8 cellular contexts compared by ENCODE assay signal in genomic region chr6:30742316-30743098, GRCh38. TPM values are rescaled to one million over a fixed set of nuclear protein-coding genes. Genes with fewer than 3 reads are reported as not detected.
A peak's percentile ranks its signal among the peaks of the same experiment; 100 is the strongest.
DNase-seq lines count a peak whose midpoint lies in the region; ATAC-seq, FAIRE-seq and TF ChIP-seq lines count a peak whose summit lies in the region.

TSS of gene FLOT1 (minus strand) at chr6:30742687. CDS start at chr6:30742189, 498 bp downstream.

- peak; percentile 77; the same call in 1 of the 2 replicates for TF ChIP-seq POLR2A in GM12892 (IDR thresholded peaks at IDR 0.05; ENCODE audit: low read depth, low read length)

- peak within 1 kb of the TSS; percentile 71 to 94 for H3K27ac ChIP-seq in aorta (ENCODE audit: low read depth in 1 of 2, low read length in 2 of 2)

- H3K9me3 ChIP-seq in aorta (ENCODE audit: control insufficient read depth, low read length): no peaks in the 10 kb centered on the region

- 0 to 1% methylated on average over 65 to 66 of the region's 66 CpGs for WGBS in aorta, 2 donors

- intact Hi-C loops in aorta (cut with DNase I): loop anchor here (5.0 to 10.0 kb wide), 6 partner anchors 40 to 342 kb away; partner anchors contain the start of genes MRPS18B (in 1 of the 2) and PPP1R10 (in 1 of the 2)

- H3K4me3 ChIP-seq in astrocyte of the cerebellum (ENCODE audit: low read depth, low read length) (peak within 1 kb of the TSS; percentile 79), aorta (ENCODE audit: low read length in 2 of 2) (peak within 1 kb of the TSS; percentile 55 to 84)

- TF ChIP-seq CTCF in astrocyte of the cerebellum (IDR thresholded peaks at IDR 0.05; ENCODE audit: low read depth, low read length, missing control alignments): no peak

- ATAC-seq in HG02852 (IDR thresholded peaks at IDR 0.05; ENCODE audit: unreplicated experiment): peak; percentile 73
- ATAC-seq in aorta (ENCODE audit: low FRiP score): peak; percentile 95

- peak; percentile 95 for DNase-seq in GM12892 (ENCODE audit: insufficient read length)
- peak; percentile 71 to 73 for DNase-seq in NCI-H1930 (lab: John Stamatoyannopoulos, UW)
- peak; percentile 73 for DNase-seq in T-helper 9 cell
- DNase-seq in astrocyte of the cerebellum (ENCODE audit: low read depth): peak; percentile 82
- peak; percentile 94 for DNase-seq in hepatic stellate cell (ENCODE audit: low spot score)
- DNase-seq in retina: peak; percentile 89
- DNase-seq in aorta: peak; percentile 99 to 100

- in situ Hi-C loops in astrocyte of the cerebellum (cut with HindIII; ENCODE audit: low sequenced_read_pairs): no loop called here

- H3K36me3 ChIP-seq in aorta (ENCODE audit: control insufficient read depth in 1 of 2, insufficient read depth in 2 of 2, low read length in 1 of 2): peaks cover 0 to 4% of the 10 kb centered on the region in 2 donors

- peaks cover 0 to 7% of the 10 kb centered on the region in 2 donors for H3K27me3 ChIP-seq in aorta (ENCODE audit: control insufficient read depth in 1 of 2, insufficient read depth in 2 of 2, low read length in 1 of 2)

- peak; percentile 85 for FAIRE-seq in GM12892 (lab: Jason Lieb, UNC)

- no peaks in the 10 kb centered on the region for H3K4me1 ChIP-seq in aorta (ENCODE audit: control insufficient read depth in 1 of 2, insufficient read depth in 2 of 2, low read length in 2 of 2)

RNA-seq across cellular contexts. Expression of gene FLOT1, which starts in this region (rescaled TPM):
- polyA plus RNA-seq in GM12892 (2012; ENCODE audit: missing spikeins): 105 TPM
- 100 to 1,000 TPM; 172 to 222 TPM for total RNA-seq in aorta
- 100 to 1,000 TPM; 153 to 213 TPM for polyA plus RNA-seq in aorta

Comparison
In these comparisons a context has a peak if more than half of its experiments do, and no peak if none do; other contexts are left out.
1. Peak in every context shown above with its lines: DNase-seq, ATAC-seq, H3K4me3 ChIP-seq and H3K27ac ChIP-seq.